Comparison of ENCODE assay signal across 9 cellular contexts in genomic region chr3:192409203-192409837, GRCh38.
DNase-seq lines count a peak whose midpoint lies in the region; ATAC-seq lines count a peak whose summit lies in the region.
"Had no signal": no experiment of that assay in that cellular context is flagged by ENCODE, and none has a peak within 500 bp of the region (broad histone marks: within the 10 kb centered on the region; RNA-seq: fewer than 3 reads in every experiment).

No MANE protein-coding gene starts in this region.

- no peaks in the 10 kb centered on the region for H3K9me3 ChIP-seq in endocrine pancreas (ENCODE audit: control insufficient read depth, low read length)
- no peaks in the 10 kb centered on the region for H3K9me3 ChIP-seq in muscle layer of colon (ENCODE audit: low read length)

- POLR2A ChIA-PET in activated naive CD8-positive, alpha-beta T cell treated with anti-CD3 and anti-CD28 coated beads, Interleukin-2, amount 10 ng/mL, durations not matched to agents 7 days and 5 days (lab: Charles Lee) = no interaction called here

- no peaks in the 10 kb centered on the region for H3K36me3 Mint-ChIP-seq in activated naive CD8-positive, alpha-beta T cell treated with anti-CD3 and anti-CD28 coated beads, Interleukin-2, amount 10 ng/mL, durations not matched to agents 7 days and 5 days
- H3K36me3 Mint-ChIP-seq in activated naive CD8-positive, alpha-beta T cell treated with anti-CD3 and anti-CD28 coated beads for 36 hours = no peaks in the 10 kb centered on the region

- H3K27me3 Mint-ChIP-seq in activated naive CD8-positive, alpha-beta T cell treated with anti-CD3 and anti-CD28 coated beads, Interleukin-2, amount 10 ng/mL, durations not matched to agents 7 days and 5 days = peaks cover 53% of the 10 kb centered on the region
- peaks cover 64% of the 10 kb centered on the region for H3K27me3 Mint-ChIP-seq in activated naive CD8-positive, alpha-beta T cell treated with anti-CD3 and anti-CD28 coated beads for 36 hours

- H3K27ac Mint-ChIP-seq in activated naive CD8-positive, alpha-beta T cell treated with anti-CD3 and anti-CD28 coated beads, Interleukin-2, amount 10 ng/mL, durations not matched to agents 7 days and 5 days = no peak overlapping the region
- H3K27ac Mint-ChIP-seq in activated naive CD8-positive, alpha-beta T cell treated with anti-CD3 and anti-CD28 coated beads for 36 hours = no peak overlapping the region

- peak overlapping the region; percentile 65 for H3K9ac ChIP-seq in endocrine pancreas (ENCODE audit: control insufficient read depth, insufficient read depth, low read length)
- H3K9ac ChIP-seq in muscle layer of colon (ENCODE audit: low read length) = no peak overlapping the region

- H3K4me3 ChIP-seq in endocrine pancreas (ENCODE audit: control insufficient read depth, insufficient read depth, low read length) = no peak overlapping the region
- peak overlapping the region; percentile 24 to 44 for H3K4me3 ChIP-seq in muscle layer of colon (ENCODE audit: low read depth in 1 of 2, low read length in 2 of 2)

- H3K4me3 Mint-ChIP-seq in activated naive CD8-positive, alpha-beta T cell treated with anti-CD3 and anti-CD28 coated beads, Interleukin-2, amount 10 ng/mL, durations not matched to agents 7 days and 5 days = peak overlapping the region; percentile 18
- H3K4me3 Mint-ChIP-seq in activated naive CD8-positive, alpha-beta T cell treated with anti-CD3 and anti-CD28 coated beads for 36 hours = no peak overlapping the region

- H3K9me3 Mint-ChIP-seq in activated naive CD8-positive, alpha-beta T cell treated with anti-CD3 and anti-CD28 coated beads, Interleukin-2, amount 10 ng/mL, durations not matched to agents 7 days and 5 days = no peaks in the 10 kb centered on the region
- peaks cover 2% of the 10 kb centered on the region for H3K9me3 Mint-ChIP-seq in activated naive CD8-positive, alpha-beta T cell treated with anti-CD3 and anti-CD28 coated beads for 36 hours

- no peak overlapping the region for H3K27ac ChIP-seq in muscle layer of colon (ENCODE audit: low read depth, low read length)

- H3K36me3 ChIP-seq in endocrine pancreas (ENCODE audit: control insufficient read depth, insufficient read depth, low read length) (no peaks in the 10 kb centered on the region), muscle layer of colon (ENCODE audit: insufficient read depth, low read length) (no peaks in the 10 kb centered on the region)

- peak; percentile 26 for ATAC-seq in activated naive CD8-positive, alpha-beta T cell treated with anti-CD3 and anti-CD28 coated beads, Interleukin-2, amount 10 ng/mL, durations not matched to agents 7 days and 5 days (ENCODE audit: low read depth)

- H3K4me1 ChIP-seq in endocrine pancreas (ENCODE audit: control insufficient read depth, insufficient read depth, low read length) (peaks cover 9% of the 10 kb centered on the region), muscle layer of colon (ENCODE audit: insufficient read depth, low read length) (no peaks in the 10 kb centered on the region)

- peak; percentile 41 for DNase-seq in activated naive CD8-positive, alpha-beta T cell treated with anti-CD3 and anti-CD28 coated beads, Interleukin-2, amount 10 ng/mL, durations not matched to agents 7 days and 5 days
- DNase-seq in activated naive CD8-positive, alpha-beta T cell treated with anti-CD3 and anti-CD28 coated beads for 36 hours = no peak
- DNase-seq in NCI-H1092 treated with DMSO at 0.1 percent for 48 hours (lab: John Stamatoyannopoulos, UW) (peak; percentile 81), amniotic stem cell (lab: John Stamatoyannopoulos, UW) (no peak), NCI-H1417 treated with DMSO at 0.1 percent for 48 hours (lab: John Stamatoyannopoulos, UW) (no peak), GF-D8 (lab: John Stamatoyannopoulos, UW) (no peak)
- DNase-seq: DND-41 had no signal

- peaks cover 3% of the 10 kb centered on the region for H3K4me1 Mint-ChIP-seq in activated naive CD8-positive, alpha-beta T cell treated with anti-CD3 and anti-CD28 coated beads, Interleukin-2, amount 10 ng/mL, durations not matched to agents 7 days and 5 days
- peaks cover 2% of the 10 kb centered on the region for H3K4me1 Mint-ChIP-seq in activated naive CD8-positive, alpha-beta T cell treated with anti-CD3 and anti-CD28 coated beads for 36 hours

- H3K27me3 ChIP-seq in endocrine pancreas (ENCODE audit: control insufficient read depth, insufficient read depth, low read length) (no peaks in the 10 kb centered on the region), muscle layer of colon (ENCODE audit: control insufficient read depth in 1 of 2, insufficient read depth in 2 of 2, low read length in 2 of 2) (peaks cover 0 to 12% of the 10 kb centered on the region in 2 donors)

Comparison
In these comparisons a context has a peak if more than half of its experiments do, and no peak if none do; other contexts are left out.
1. DNase-seq: peak in activated naive CD8-positive, alpha-beta T cell treated with anti-CD3 and anti-CD28 coated beads, Interleukin-2, amount 10 ng/mL, durations not matched to agents 7 days and 5 days (single experiment) and NCI-H1092 treated with DMSO at 0.1 percent for 48 hours (single experiment); none in activated naive CD8-positive, alpha-beta T cell treated with anti-CD3 and anti-CD28 coated beads for 36 hours (single experiment), amniotic stem cell (single experiment), NCI-H1417 treated with DMSO at 0.1 percent for 48 hours (single experiment) and GF-D8 (single experiment).